16 cellular contexts compared by ENCODE assay signal in genomic region chr16:66490774-66491715, GRCh38. TPM values are rescaled to one million over a fixed set of nuclear protein-coding genes. Genes with fewer than 3 reads are reported as not detected.
DNase-seq lines count a peak whose midpoint lies in the region; ATAC-seq, FAIRE-seq and TF ChIP-seq lines count a peak whose summit lies in the region.
"Had no signal": no experiment of that assay in that cellular context is flagged by ENCODE, and none has a peak within 500 bp of the region (broad histone marks: within the 10 kb centered on the region; RNA-seq: fewer than 3 reads in every experiment).

No MANE protein-coding gene starts in this region.

- H3K27ac ChIP-seq in K562 (ENCODE audit: extremely low read depth, low read depth, low read length): no peak overlapping the region
- no peak overlapping the region for H3K27ac ChIP-seq in naive thymus-derived CD4-positive, alpha-beta T cell (ENCODE audit: low read depth, low read length)
- no peak overlapping the region for H3K27ac ChIP-seq in MM.1S (ENCODE audit: low read length)
- H3K27ac ChIP-seq: foreskin keratinocyte, SJSA1 had no signal

- H3K36me3 ChIP-seq in K562 (ENCODE audit: control insufficient read depth, insufficient read depth, low read length) (no peaks in the 10 kb centered on the region), MM.1S (replicated peaks; ENCODE audit: insufficient read depth, low read length) (no peaks in the 10 kb centered on the region)
- no peaks in the 10 kb centered on the region for H3K36me3 ChIP-seq in naive thymus-derived CD4-positive, alpha-beta T cell (ENCODE audit: control insufficient read depth in 2 of 3, insufficient read depth in 3 of 3, low read length in 3 of 3)
- H3K36me3 ChIP-seq: SJSA1 had no signal

- no peak; the same call in 1 of the 2 replicates for TF ChIP-seq EP300 in K562 (IDR thresholded peaks at IDR 0.05; ENCODE audit: low read length)

- peak; percentile 33 for ATAC-seq in stimulated activated naive CD8-positive, alpha-beta T cell treated with anti-CD3 and anti-CD28 coated beads, Interleukin-15, amount 100 ng/mL, for 72 hours
- ATAC-seq in stimulated activated naive CD8-positive, alpha-beta T cell treated with anti-CD3 and anti-CD28 coated beads, Interleukin-15, Interleukin-2, amounts not matched to agents 100 U/mL and 50 U/mL, for 24 hours: no peak
- peak; percentile 75 for ATAC-seq in K562
- peak; percentile 40 for ATAC-seq in naive thymus-derived CD4-positive, alpha-beta T cell
- no peak for ATAC-seq in GM21515 (IDR thresholded peaks at IDR 0.05; ENCODE audit: unreplicated experiment)
- ATAC-seq in HG02885 (IDR thresholded peaks at IDR 0.05; ENCODE audit: poor library complexity, unreplicated experiment): no peak
- ATAC-seq: foreskin keratinocyte had no signal

- peak; percentile 44 for FAIRE-seq in K562 (lab: Jason Lieb, UNC)

- CTCF ChIA-PET in K562 (lab: Yijun Ruan, JAX; ENCODE audit: low intra/inter-chr PET ratio): no interaction called here
- CTCF ChIA-PET in naive thymus-derived CD4-positive, alpha-beta T cell (lab: Charles Lee): interaction anchor here (0.6 to 0.9 kb wide), 3 partner anchors 62 to 99 kb away, joined by 3 read pairs; no protein-coding TSS in a partner anchor

- peaks cover 14% of the 10 kb centered on the region for H3K4me1 Mint-ChIP-seq in stimulated activated naive CD8-positive, alpha-beta T cell treated with anti-CD3 and anti-CD28 coated beads, Interleukin-15, amount 100 ng/mL, for 72 hours
- peaks cover 0 to 9% (median 0%) of the 10 kb centered on the region in 7 donors for H3K4me1 Mint-ChIP-seq in naive thymus-derived CD4-positive, alpha-beta T cell
- peaks cover 5% of the 10 kb centered on the region for H3K4me1 Mint-ChIP-seq in nephron progenitor cell

- TF ChIP-seq CTCF in K562 (IDR thresholded peaks at IDR 0.05 in 2 of 3, conservative IDR thresholded peaks at IDR 0.05 in 1 of 3; ENCODE audit: insufficient read depth in 2 of 3, low read depth in 1 of 3, low read length in 3 of 3): no peak
- TF ChIP-seq CTCF in MM.1S (IDR thresholded peaks at IDR 0.05; ENCODE audit: low read length): no peak
- TF ChIP-seq CTCF in nephron progenitor cell (IDR thresholded peaks at IDR 0.05): no peak

- POLR2A ChIA-PET in K562 (lab: Yijun Ruan, JAX): interaction anchor here (0.6 to 0.7 kb wide), 3 partner anchors 25 to 248 kb away, joined by 3 to 4 read pairs (median 3); no protein-coding TSS in a partner anchor
- POLR2A ChIA-PET in naive thymus-derived CD4-positive, alpha-beta T cell (lab: Charles Lee): no interaction called here

- DNase-seq in stimulated activated naive CD8-positive, alpha-beta T cell treated with anti-CD3 and anti-CD28 coated beads, Interleukin-15, amount 100 ng/mL, for 72 hours: no peak
- no peak for DNase-seq in stimulated activated naive CD8-positive, alpha-beta T cell treated with anti-CD3 and anti-CD28 coated beads, Interleukin-15, Interleukin-2, amounts not matched to agents 100 U/mL and 50 U/mL, for 24 hours
- DNase-seq in K562 (ENCODE audit: extremely low read depth in 1 of 4, low spot score in 3 of 4) (peak in 2 of 4 experiments; percentile 46 to 48), MM.1S (no peak), nephron progenitor cell (no peak)
- no peak for DNase-seq in naive thymus-derived CD4-positive, alpha-beta T cell
- DNase-seq: activated CD4-positive, alpha-beta T cell treated with anti-CD3 and anti-CD28 coated beads, Interleukin-2, amount 50 U/mL, for 4 hours; foreskin keratinocyte; naive B cell; NCI-H2029; substantia nigra; T1000 had no signal

- 0 out of 2 replicates have a peak, but pooled peaks cover 6% of the 10 kb centered on the region for H3F3A ChIP-seq in MM.1S (ENCODE audit: insufficient read depth, low read length)

- 0% methylated on average over 8 of the region's 8 CpGs for WGBS in K562 (ENCODE audit: insufficient coverage, low coverage, missing lambda C conversion rate)

- H3K36me3 Mint-ChIP-seq in naive thymus-derived CD4-positive, alpha-beta T cell: peaks cover 0 to 5% (median 0%) of the 10 kb centered on the region in 5 donors
- H3K36me3 Mint-ChIP-seq in nephron progenitor cell (ENCODE audit: low read depth): peaks cover 8% of the 10 kb centered on the region
- H3K36me3 Mint-ChIP-seq: naive B cell had no signal

- no peak overlapping the region for H3K4me3 Mint-ChIP-seq in stimulated activated naive CD8-positive, alpha-beta T cell treated with anti-CD3 and anti-CD28 coated beads, Interleukin-15, amount 100 ng/mL, for 72 hours
- H3K4me3 Mint-ChIP-seq in naive thymus-derived CD4-positive, alpha-beta T cell: no peak overlapping the region
- H3K4me3 Mint-ChIP-seq in nephron progenitor cell: no peak overlapping the region

- in situ Hi-C loops in K562 (cut with MboI): no loop called here

- no peak for TF ChIP-seq POLR2A in K562 (conservative IDR thresholded peaks at IDR 0.05)

- intact Hi-C loops in K562 (cut with micrococcal nuclease): no loop called here
- intact Hi-C loops in naive thymus-derived CD4-positive, alpha-beta T cell (cut with micrococcal nuclease): no loop called here

- TF ChIP-seq RAD21 in K562 (CRISPR knock-in tag; conservative IDR thresholded peaks at IDR 0.05 in 1 of 2, IDR thresholded peaks at IDR 0.05 in 1 of 2): no peak

- H3K27me3 Mint-ChIP-seq in stimulated activated naive CD8-positive, alpha-beta T cell treated with anti-CD3 and anti-CD28 coated beads, Interleukin-15, amount 100 ng/mL, for 72 hours: no peaks in the 10 kb centered on the region
- no peaks in the 10 kb centered on the region for H3K27me3 Mint-ChIP-seq in naive thymus-derived CD4-positive, alpha-beta T cell
- H3K27me3 Mint-ChIP-seq in nephron progenitor cell (ENCODE audit: low read depth, poor library complexity): peaks cover 11% of the 10 kb centered on the region

- H3K27ac Mint-ChIP-seq in stimulated activated naive CD8-positive, alpha-beta T cell treated with anti-CD3 and anti-CD28 coated beads, Interleukin-15, amount 100 ng/mL, for 72 hours: no peak overlapping the region
- H3K27ac Mint-ChIP-seq in naive thymus-derived CD4-positive, alpha-beta T cell: peak overlapping the region in 1 of 9 donors; percentile 13
- H3K27ac Mint-ChIP-seq in nephron progenitor cell: no peak overlapping the region

- no peaks in the 10 kb centered on the region for H3K9me3 Mint-ChIP-seq in stimulated activated naive CD8-positive, alpha-beta T cell treated with anti-CD3 and anti-CD28 coated beads, Interleukin-15, amount 100 ng/mL, for 72 hours
- H3K9me3 Mint-ChIP-seq in naive thymus-derived CD4-positive, alpha-beta T cell: peaks cover 0 to 1% (median 0%) of the 10 kb centered on the region in 11 donors
- peaks cover 20% of the 10 kb centered on the region for H3K9me3 Mint-ChIP-seq in nephron progenitor cell

- H3K4me2 ChIP-seq in K562 (ENCODE audit: insufficient read depth, low read length): no peak overlapping the region
- H3K4me2 ChIP-seq in MM.1S (ENCODE audit: low read depth, low read length): no peak overlapping the region

- no peaks in the 10 kb centered on the region for H3K9me2 ChIP-seq in MM.1S (replicated peaks; ENCODE audit: insufficient read depth, low read length)

- H3K9me1 ChIP-seq in K562 (ENCODE audit: control insufficient read depth, insufficient read depth, low read length): no peaks in the 10 kb centered on the region

- H3K4me3 ChIP-seq in K562 (no peak overlapping the region), MM.1S (ENCODE audit: low read length) (no peak overlapping the region)
- no peak overlapping the region for H3K4me3 ChIP-seq in naive thymus-derived CD4-positive, alpha-beta T cell (ENCODE audit: low read length)
- H3K4me3 ChIP-seq: lung, SJSA1 had no signal

- no peaks in the 10 kb centered on the region for H3K79me2 ChIP-seq in K562 (ENCODE audit: control insufficient read depth, insufficient read depth, low read length)
- no peaks in the 10 kb centered on the region for H3K79me2 ChIP-seq in MM.1S (ENCODE audit: low read length)

- H4K20me1 ChIP-seq in K562 (replicated peaks; ENCODE audit: control insufficient read depth, insufficient read depth, low read length) (no peaks in the 10 kb centered on the region; the same call in 1 of the 2 replicates), MM.1S (ENCODE audit: insufficient read depth, low read length) (no peaks in the 10 kb centered on the region)

- no TSS peak for BruUV-seq in K562 (replicated peaks; lab: Mats Ljungman, UMichigan)

- H3K9ac ChIP-seq in K562 (ENCODE audit: insufficient read depth in 1 of 2, low read depth in 2 of 2, low read length in 2 of 2) (peak overlapping the region in 1 of 2 experiments; percentile 41; a peak in 1 of 4 replicates), MM.1S (ENCODE audit: low read length) (no peak overlapping the region)

- H3K27me3 ChIP-seq in K562 (ENCODE audit: control insufficient read depth in 2 of 2, insufficient read depth in 2 of 2, low read length in 2 of 2) (peaks cover 7 to 39% of the 10 kb centered on the region in 2 experiments; a peak in 4 of 5 replicates), MM.1S (replicated peaks; ENCODE audit: insufficient read depth, low read length) (no peaks in the 10 kb centered on the region)
- no peaks in the 10 kb centered on the region for H3K27me3 ChIP-seq in naive thymus-derived CD4-positive, alpha-beta T cell (ENCODE audit: control insufficient read depth in 2 of 2, insufficient read depth in 2 of 2, low read length in 2 of 2)
- H3K27me3 ChIP-seq: SJSA1 had no signal

- no peaks in the 10 kb centered on the region for H3K9me3 ChIP-seq in K562 (replicated peaks; ENCODE audit: control insufficient read depth, insufficient read depth, low read depth, low read length)
- no peaks in the 10 kb centered on the region for H3K9me3 ChIP-seq in naive thymus-derived CD4-positive, alpha-beta T cell (ENCODE audit: control insufficient read depth in 2 of 3, low read length in 3 of 3)
- no peaks in the 10 kb centered on the region for H3K9me3 ChIP-seq in MM.1S (replicated peaks; ENCODE audit: insufficient read depth, low read length)
- H3K9me3 ChIP-seq: SJSA1 had no signal

- H2AFZ ChIP-seq in K562 (ENCODE audit: low read depth, low read length): no peak overlapping the region
- H2AFZ ChIP-seq in MM.1S (ENCODE audit: low read length): no peak overlapping the region

- peaks cover 0 to 6% of the 10 kb centered on the region in 2 experiments; a peak in 2 of 5 replicates for H3K4me1 ChIP-seq in K562 (replicated peaks in 1 of 2; ENCODE audit: control insufficient read depth in 2 of 2, insufficient read depth in 2 of 2, low read length in 2 of 2)
- no peaks in the 10 kb centered on the region for H3K4me1 ChIP-seq in naive thymus-derived CD4-positive, alpha-beta T cell (ENCODE audit: control insufficient read depth in 2 of 2, insufficient read depth in 2 of 2, low read length in 2 of 2)
- H3K4me1 ChIP-seq in MM.1S (ENCODE audit: low read length): peaks cover 16% of the 10 kb centered on the region
- H3K4me1 ChIP-seq: foreskin keratinocyte, SJSA1 had no signal

RNA-seq across cellular contexts. Expression of gene TK2, which starts 58.9 kb away (rescaled TPM):
- total RNA-seq in K562 (2011; cell fraction: chromatin; rRNA removed; ENCODE audit: low replicate concordance): 11.4 and 16.7 TPM in 2 replicates
- total RNA-seq in K562 (2011; cell fraction: nucleolus; rRNA removed): 9.3 TPM in 2 replicates
- total RNA-seq in K562 (2011; cell fraction: nucleoplasm; rRNA removed): 10.7 and 11.0 TPM in 2 replicates
- total RNA-seq in K562 (2014; rRNA removed) (4.3 and 5.8 TPM in 2 replicates), K562 (2014; rRNA removed; fragmentation: Illumina TruSeq; extraction: Trizol) (4.8 and 6.2 TPM in 2 replicates), K562 (2015; rRNA removed; fragmentation: Illumina TruSeq; extraction: Trizol) (4.9 and 5.3 TPM in 2 replicates), K562 (2021) (4.7 and 5.7 TPM in 2 replicates)
- polyA plus RNA-seq in K562 (2011; rRNA removed) (10.2 TPM in 2 replicates), K562 (2014; fragmentation: Illumina TruSeq; extraction: Trizol) (4.3 and 4.8 TPM in 2 replicates), K562 (2014; fragmentation: Nextera tagmentation; extraction: Ambion mirVana) (1 to 10 TPM; 1.1 to 1.2 TPM), K562 (2014; rRNA removed) (4.8 and 6.2 TPM in 2 replicates)
- 5.3 and 6.3 TPM in 2 replicates for polyA plus RNA-seq in K562 (2011; cell fraction: cytosol; rRNA removed)
- 14.4 and 19.8 TPM in 2 replicates for polyA plus RNA-seq in K562 (2011; cell fraction: nucleus; rRNA removed)
- 6.3 and 13.2 TPM in 2 replicates for polyA plus RNA-seq in K562 (2012)
- 10.4 and 18.0 TPM in 2 replicates for polyA minus RNA-seq in K562 (2011; rRNA and poly(A)+ RNA removed)
- polyA minus RNA-seq in K562 (2011; cell fraction: cytosol; rRNA and poly(A)+ RNA removed): 3.4 and 6.0 TPM in 2 replicates
- polyA minus RNA-seq in K562 (2011; cell fraction: nucleus; rRNA and poly(A)+ RNA removed): 5.3 and 6.9 TPM in 2 replicates
- total RNA-seq in naive thymus-derived CD4-positive, alpha-beta T cell: 10 to 100 TPM in 2 of 5 experiments, 1 to 10 TPM in 3; 6.2 to 19.8 (median 7.9) TPM
- 1 to 10 TPM; 3.5 to 4.1 TPM for polyA plus RNA-seq in naive thymus-derived CD4-positive, alpha-beta T cell

Comparison
In these comparisons a context has a peak if more than half of its experiments do, and no peak if none do; other contexts are left out.
1. ATAC-seq: peak in stimulated activated naive CD8-positive, alpha-beta T cell treated with anti-CD3 and anti-CD28 coated beads, Interleukin-15, amount 100 ng/mL, for 72 hours (single experiment), K562 (single experiment) and naive thymus-derived CD4-positive, alpha-beta T cell (single experiment); none in stimulated activated naive CD8-positive, alpha-beta T cell treated with anti-CD3 and anti-CD28 coated beads, Interleukin-15, Interleukin-2, amounts not matched to agents 100 U/mL and 50 U/mL, for 24 hours (single experiment), GM21515 (single experiment) and HG02885 (single experiment).